Comparison of ENCODE assay signal across 19 cellular contexts in the genomic region with DNA sequence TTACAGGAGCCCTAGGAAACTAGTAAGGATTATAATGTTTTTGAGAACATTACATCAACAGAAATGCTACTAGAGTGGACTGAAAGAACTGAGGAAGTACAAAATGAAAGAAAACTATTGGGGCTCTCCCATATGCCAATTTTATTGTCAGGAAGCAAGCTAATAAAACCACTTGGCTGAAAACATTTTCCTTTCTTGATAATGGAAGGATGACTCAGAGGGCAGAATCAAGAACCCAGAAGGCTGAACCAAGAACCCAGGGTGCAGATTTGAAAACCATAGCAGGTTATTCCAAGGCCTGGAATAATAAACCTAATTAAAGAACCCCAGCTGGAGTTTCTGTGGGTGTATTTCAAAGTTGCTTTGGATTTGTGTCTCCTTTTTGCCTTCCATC.
DNase-seq lines count a peak whose midpoint lies in the region; ATAC-seq, FAIRE-seq and TF ChIP-seq lines count a peak whose summit lies in the region.
"Had no signal": no experiment of that assay in that cellular context is flagged by ENCODE, and none has a peak within 500 bp of the region (broad histone marks: within the 10 kb centered on the region; RNA-seq: fewer than 3 reads in every experiment).

No MANE protein-coding gene starts in this region.

- no peak overlapping the region for H3K4me3 ChIP-seq in astrocyte (ENCODE audit: insufficient read depth, low read depth, low read length)
- H3K4me3 ChIP-seq: A549, esophagus muscularis mucosa had no signal

- H3K27ac ChIP-seq in astrocyte (ENCODE audit: low read depth, low read length) (no peak overlapping the region), foreskin keratinocyte (peak overlapping the region; percentile 85)
- H3K27ac ChIP-seq: A549, esophagus muscularis mucosa had no signal

- no peaks in the 10 kb centered on the region for H3K9me3 ChIP-seq in astrocyte (ENCODE audit: insufficient read depth, low read depth, low read length)
- H3K9me3 ChIP-seq: A549, esophagus muscularis mucosa had no signal

- FAIRE-seq in A204.1 (lab: Jason Lieb, UNC) (peak; percentile 96), astrocyte (lab: Jason Lieb, UNC) (peak; percentile 65)
- FAIRE-seq: A549, GM18507 had no signal

- H3K27ac Mint-ChIP-seq in astrocyte (ENCODE audit: unreplicated experiment) = no peak overlapping the region
- H3K27ac Mint-ChIP-seq: T-helper 17 cell had no signal

- no peaks in the 10 kb centered on the region for H3K9me3 Mint-ChIP-seq in astrocyte (ENCODE audit: unreplicated experiment)

- H3K4me1 ChIP-seq in astrocyte (ENCODE audit: insufficient read depth, low read length) (peaks cover 24% of the 10 kb centered on the region), foreskin keratinocyte (peaks cover 38% of the 10 kb centered on the region)

- H3K4me2 ChIP-seq in astrocyte (ENCODE audit: low read length) = no peak overlapping the region

- H3K4me1 Mint-ChIP-seq in astrocyte (ENCODE audit: low read depth, unreplicated experiment) = peaks cover 25% of the 10 kb centered on the region
- H3K4me1 Mint-ChIP-seq: T-helper 17 cell had no signal

- H4K20me1 ChIP-seq in astrocyte (ENCODE audit: insufficient read depth, low read length) = no peaks in the 10 kb centered on the region

- H3K27me3 ChIP-seq in astrocyte (ENCODE audit: insufficient read depth, low read length) = no peaks in the 10 kb centered on the region
- H3K27me3 ChIP-seq in foreskin keratinocyte = no peaks in the 10 kb centered on the region
- H3K27me3 ChIP-seq: esophagus muscularis mucosa had no signal

- DNase-seq in HT1080 (ENCODE audit: low read depth) (peak; percentile 22), astrocyte (ENCODE audit: low read depth) (no peak), foreskin keratinocyte (peak in 1 of 2 donors; percentile 31), ecto neural progenitor cell (ENCODE audit: low spot score) (no peak), medulla oblongata (ENCODE audit: extremely low spot score) (no peak)
- DNase-seq: activated CD4-positive, alpha-beta T cell treated with anti-CD3 and anti-CD28 coated beads, Interleukin-2, amount 50 U/mL, for 48 hours; activated gamma-delta T cell; C1 segment of cervical spinal cord; central memory CD4-positive, alpha-beta T cell; glutamatergic neuron; NCI-H187 treated with DMSO at 0.1 percent for 48 hours; stimulated activated CD4-positive, alpha-beta T cell treated with anti-CD3 and anti-CD28 coated beads, Interleukin-15, amount 100 ng/mL, for 24 hours; T-helper 17 cell had no signal

- no peak overlapping the region for H2AFZ ChIP-seq in astrocyte (ENCODE audit: low read depth, low read length)

- H3K36me3 ChIP-seq in astrocyte (ENCODE audit: insufficient read depth, low read length) = no peaks in the 10 kb centered on the region
- H3K36me3 ChIP-seq: esophagus muscularis mucosa had no signal

- no peaks in the 10 kb centered on the region for H3K27me3 Mint-ChIP-seq in astrocyte (ENCODE audit: low read depth, unreplicated experiment)
- H3K27me3 Mint-ChIP-seq: T-helper 17 cell had no signal

- no peaks in the 10 kb centered on the region for H3K36me3 Mint-ChIP-seq in astrocyte (ENCODE audit: low read depth, unreplicated experiment)

- H3K9ac ChIP-seq in astrocyte (ENCODE audit: low read length) = no peak overlapping the region

- no peaks in the 10 kb centered on the region for H3K79me2 ChIP-seq in astrocyte (ENCODE audit: insufficient read depth, low read length)

- TF ChIP-seq CTCF in astrocyte (IDR thresholded peaks at IDR 0.05; ENCODE audit: insufficient read depth, low read depth, low read length) (no peak), foreskin keratinocyte (conservative IDR thresholded peaks at IDR 0.05) (no peak)

- H3K4me3 Mint-ChIP-seq in astrocyte (ENCODE audit: unreplicated experiment) = no peak overlapping the region
- H3K4me3 Mint-ChIP-seq: T-helper 17 cell had no signal

- ATAC-seq in foreskin keratinocyte (peak; percentile 28), HG03139 (IDR thresholded peaks at IDR 0.05; ENCODE audit: unreplicated experiment) (no peak), GM21515 (IDR thresholded peaks at IDR 0.05; ENCODE audit: unreplicated experiment) (no peak)
- ATAC-seq: T-helper 17 cell had no signal
